Comparison of ENCODE assay signal across 11 cellular contexts in genomic region chr4:57020467-57021101, GRCh38. TPM values are rescaled to one million over a fixed set of nuclear protein-coding genes. Genes with fewer than 3 reads are reported as not detected.
A peak's percentile ranks its signal among the peaks of the same experiment; 100 is the strongest.
DNase-seq lines count a peak whose midpoint lies in the region; ATAC-seq and TF ChIP-seq lines count a peak whose summit lies in the region.
"Had no signal": no experiment of that assay in that cellular context is flagged by ENCODE, and none has a peak within 500 bp of the region (broad histone marks: within the 10 kb centered on the region; RNA-seq: fewer than 3 reads in every experiment).

No MANE protein-coding gene starts in this region.

- DNase-seq in GM03348 (ENCODE audit: low spot score) (peak; percentile 67), RWPE2 (ENCODE audit: low spot score) (no peak), fibroblast of peridontal ligament (ENCODE audit: extremely low read depth) (peak; percentile 91), renal cortical epithelial cell (ENCODE audit: low read depth) (peak; percentile 92), T-cell (no peak), nucleus accumbens (lab: John Stamatoyannopoulos, UW) (no peak), glutamatergic neuron (no peak)
- DNase-seq: head of caudate nucleus, NCI-H2171 treated with DMSO at 0.1 percent for 48 hours had no signal

- H3K36me3 ChIP-seq in RWPE2 (ENCODE audit: low read depth) = peaks cover 93% of the 10 kb centered on the region

- H3K4me3 Mint-ChIP-seq in T-cell (no peak overlapping the region), glutamatergic neuron (ENCODE audit: unreplicated experiment) (no peak overlapping the region)

- H3K4me1 Mint-ChIP-seq in T-cell (peaks cover 0 to 2% (median 0%) of the 10 kb centered on the region in 3 donors), glutamatergic neuron (ENCODE audit: low read depth, unreplicated experiment) (no peaks in the 10 kb centered on the region)

- CTCF ChIA-PET in T-cell (lab: Charles Lee) = no interaction called here

- TF ChIP-seq CTCF in RWPE2 (IDR thresholded peaks at IDR 0.05; ENCODE audit: poor library complexity, severe bottlenecking) (no peak), glutamatergic neuron (IDR thresholded peaks at IDR 0.05; ENCODE audit: partially characterized antibody, unreplicated experiment) (no peak)

- H3K27me3 Mint-ChIP-seq in T-cell = no peaks in the 10 kb centered on the region
- peaks cover 1% of the 10 kb centered on the region for H3K27me3 Mint-ChIP-seq in glutamatergic neuron (ENCODE audit: unreplicated experiment)

- no peaks in the 10 kb centered on the region for H3K9me3 Mint-ChIP-seq in T-cell
- no peaks in the 10 kb centered on the region for H3K9me3 Mint-ChIP-seq in glutamatergic neuron (ENCODE audit: unreplicated experiment)

- H3K36me3 Mint-ChIP-seq in T-cell (peaks cover 68% of the 10 kb centered on the region), glutamatergic neuron (ENCODE audit: unreplicated experiment) (no peaks in the 10 kb centered on the region)

- H3K4me1 ChIP-seq in RWPE2 (ENCODE audit: insufficient read depth, poor library complexity, severe bottlenecking) = peaks cover 24% of the 10 kb centered on the region
- H3K4me1 ChIP-seq: ascending aorta had no signal

- POLR2A ChIA-PET in T-cell (lab: Charles Lee) = no interaction called here

- H3K4me3 ChIP-seq in RWPE2 (ENCODE audit: severe bottlenecking) = no peak overlapping the region
- H3K4me3 ChIP-seq: ascending aorta, SK-N-MC had no signal

- no peaks in the 10 kb centered on the region for H3K9me3 ChIP-seq in RWPE2 (ENCODE audit: severe bottlenecking)
- H3K9me3 ChIP-seq: ascending aorta had no signal

- H3K27me3 ChIP-seq in RWPE2 (ENCODE audit: insufficient read depth, poor library complexity, severe bottlenecking) = no peaks in the 10 kb centered on the region
- H3K27me3 ChIP-seq: ascending aorta had no signal

- H3K27ac ChIP-seq in RWPE2 (ENCODE audit: poor library complexity, severe bottlenecking) = peak overlapping the region; percentile 27
- H3K27ac ChIP-seq: SK-N-MC had no signal

- peak; percentile 91 for ATAC-seq in RWPE2 (ENCODE audit: low read depth)
- no peak for ATAC-seq in T-cell (replicated peaks in 1 of 4)

- H3K27ac Mint-ChIP-seq in T-cell (peak overlapping the region in 1 of 2 donors; percentile 3), glutamatergic neuron (ENCODE audit: unreplicated experiment) (no peak overlapping the region)

RNA-seq across cellular contexts. Expression of gene POLR2B, which starts 41.9 kb away (rescaled TPM):
- total RNA-seq in renal cortical epithelial cell (132 and 153 TPM in 2 replicates), T-cell (100 to 1,000 TPM in 3 of 5 donors, 10 to 100 TPM in 2; 79.4 to 112 (median 106) TPM), glutamatergic neuron (ENCODE audit: unreplicated experiment) (135 TPM)

RNA-seq across cellular contexts. Expression of gene NOA1, which starts 43.2 kb away (rescaled TPM):
- total RNA-seq in renal cortical epithelial cell (18.9 and 22.4 TPM in 2 replicates), T-cell (10 to 100 TPM; 15.2 to 27.2 (median 22.1) TPM), glutamatergic neuron (ENCODE audit: unreplicated experiment) (10.3 TPM)

Comparison
In these comparisons a context has a peak if more than half of its experiments do, and no peak if none do; other contexts are left out.
1. DNase-seq: peak in GM03348 (single experiment), fibroblast of peridontal ligament (single experiment) and renal cortical epithelial cell (single experiment); none in RWPE2 (single experiment), T-cell (0 of 34), nucleus accumbens (0 of 56) and glutamatergic neuron (single experiment).